8 cellular contexts compared by ENCODE assay signal in the genomic region with DNA sequence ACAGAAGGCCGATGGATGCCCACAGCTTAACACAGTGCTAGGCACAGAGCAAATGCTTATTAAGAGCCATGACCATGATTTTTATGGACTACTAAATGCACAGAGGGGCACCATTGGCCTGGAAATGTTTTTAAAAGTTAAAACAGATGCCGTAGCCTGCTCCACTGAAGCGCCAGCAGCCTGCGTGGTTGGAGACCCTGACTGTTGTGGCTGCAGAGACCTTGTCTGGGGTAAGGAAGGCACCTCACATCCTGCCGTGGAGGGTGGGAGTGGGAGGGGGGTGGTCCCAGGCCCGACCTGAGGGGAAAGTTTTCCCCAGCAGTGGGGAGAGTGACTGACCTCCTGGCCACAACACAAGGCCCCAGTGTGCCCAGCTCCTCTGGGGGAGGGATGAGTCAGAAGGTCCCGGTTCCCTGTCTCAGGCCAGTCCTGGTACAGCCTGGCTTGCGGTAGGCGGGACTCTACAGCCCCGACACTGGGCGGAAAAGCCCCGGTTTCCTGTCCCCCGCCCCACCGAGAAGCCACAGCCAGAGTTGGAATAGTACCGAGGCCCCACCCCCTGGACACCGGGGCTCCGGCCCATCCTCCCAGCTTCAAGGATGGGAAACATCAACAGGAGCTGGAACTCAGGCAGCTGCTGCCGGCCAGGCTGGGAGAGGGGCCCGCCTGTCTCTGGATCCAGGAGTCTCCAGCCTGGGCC. TPM values are rescaled to one million over a fixed set of nuclear protein-coding genes. Genes with fewer than 3 reads are reported as not detected.
A peak's percentile ranks its signal among the peaks of the same experiment; 100 is the strongest.
DNase-seq lines count a peak whose midpoint lies in the region; ATAC-seq and TF ChIP-seq lines count a peak whose summit lies in the region.

No MANE protein-coding gene starts in this region.

- H3K36me3 ChIP-seq in GM23248 (ENCODE audit: low read depth) (no peaks in the 10 kb centered on the region), adrenal gland (replicated peaks in 1 of 2) (no peaks in the 10 kb centered on the region), skeletal muscle satellite cell (ENCODE audit: insufficient read depth, low read length) (no peaks in the 10 kb centered on the region)

- H2AFZ ChIP-seq in GM23248 = peak overlapping the region; percentile 60

- no peak for TF ChIP-seq CTCF in adrenal gland (IDR thresholded peaks at IDR 0.05)

- H3F3A ChIP-seq in GM23248 (ENCODE audit: insufficient read depth) = no peaks in the 10 kb centered on the region

- H3K9ac ChIP-seq in GM23248 (no peak overlapping the region), skeletal muscle satellite cell (ENCODE audit: low read depth, low read length) (peak overlapping the region; percentile 39)

- in situ Hi-C loops in GM23248 (cut with MboI) = no loop called here

- DNase-seq in GM23248 (peak; percentile 74), adrenal gland (peak; percentile 76 to 90 (median 87)), hepatic stellate cell (ENCODE audit: low spot score) (peak; percentile 64), NAMALWA (ENCODE audit: low spot score) (no peak)
- no peak for DNase-seq in stimulated activated CD4-positive, alpha-beta T cell treated with anti-CD3 and anti-CD28 coated beads, Interleukin-4, amount 100 ng/mL, for 24 hours

- no peak for TF ChIP-seq POLR2A in adrenal gland (IDR thresholded peaks at IDR 0.05)

- H3K9me2 ChIP-seq in GM23248 (ENCODE audit: insufficient read depth) = no peaks in the 10 kb centered on the region

- H3K27me3 ChIP-seq in GM23248 (replicated peaks; ENCODE audit: insufficient read depth) = peaks cover 14% of the 10 kb centered on the region; the same call in 1 of the 2 replicates
- H3K27me3 ChIP-seq in adrenal gland = peaks cover 25% of the 10 kb centered on the region
- peaks cover 32% of the 10 kb centered on the region for H3K27me3 ChIP-seq in skeletal muscle satellite cell (ENCODE audit: control insufficient read depth, insufficient read depth, low read length)

- H3K9me3 ChIP-seq in GM23248 (ENCODE audit: low read depth) (no peaks in the 10 kb centered on the region), adrenal gland (replicated peaks in 1 of 3) (no peaks in the 10 kb centered on the region), skeletal muscle satellite cell (replicated peaks; ENCODE audit: low read length) (no peaks in the 10 kb centered on the region)

- H3K4me1 ChIP-seq in GM23248 (ENCODE audit: insufficient read depth) (peaks cover 13% of the 10 kb centered on the region; the same call in 1 of the 2 replicates), adrenal gland (replicated peaks in 1 of 2) (peaks cover 0 to 19% of the 10 kb centered on the region in 2 donors), skeletal muscle satellite cell (ENCODE audit: control insufficient read depth, insufficient read depth, low read length) (peaks cover 23% of the 10 kb centered on the region)

- H3K27ac ChIP-seq in GM23248 (no peak overlapping the region), adrenal gland (peak overlapping the region in 2 of 5 donors; percentile 64 to 83)

- no peaks in the 10 kb centered on the region for H3K79me2 ChIP-seq in GM23248 (ENCODE audit: insufficient read depth)

- no peak for ATAC-seq in HG03039 (IDR thresholded peaks at IDR 0.05; ENCODE audit: unreplicated experiment)
- no peak for ATAC-seq in GM18519 (IDR thresholded peaks at IDR 0.05; ENCODE audit: low FRiP score, unreplicated experiment)

- intact Hi-C loops in adrenal gland (cut with DNase I) = loop anchor here (5.0 to 10.0 kb wide), 2 partner anchors 96 to 114 kb away; no protein-coding TSS in a partner anchor

- peak overlapping the region; percentile 17 for H3K4me2 ChIP-seq in GM23248 (ENCODE audit: unreplicated experiment)
- peak overlapping the region; percentile 55 for H3K4me2 ChIP-seq in skeletal muscle satellite cell (ENCODE audit: low read length)

- 21 to 22% methylated on average over 17 of the region's 19 CpGs for WGBS in GM23248 (ENCODE audit: low coverage in 1 of 2, low lambda C conversion rate in 2 of 2, missing lambda C conversion rate in 2 of 2), 2 experiments
- 15 to 31% (median 18%) methylated on average over 10 to 19 of the region's 19 CpGs for WGBS in adrenal gland, 4 donors

- no peaks in the 10 kb centered on the region for H4K20me1 ChIP-seq in GM23248 (ENCODE audit: insufficient read depth)

- no peak overlapping the region for H3K4me3 ChIP-seq in GM23248
- no peak overlapping the region for H3K4me3 ChIP-seq in adrenal gland
- H3K4me3 ChIP-seq in skeletal muscle satellite cell (ENCODE audit: low read length) = peak overlapping the region; percentile 27

RNA-seq across cellular contexts. Expression of gene CHST1, which starts 7.0 kb away (rescaled TPM):
- not detected in 2 replicates for total RNA-seq in GM23248 (2014; rRNA removed; shearing (Covaris generic))
- polyA plus RNA-seq in GM23248 (2016; fragmentation: Nextera tagmentation; extraction: Ambion mirVana) = 0.06 and 0.18 TPM in 2 replicates
- 10 to 100 TPM in 1 of 8 donors, 1 to 10 TPM in 7; 1.1 to 13.5 (median 4.4) TPM for total RNA-seq in adrenal gland
- polyA plus RNA-seq in adrenal gland = 10 to 100 TPM in 1 of 3 donors, 1 to 10 TPM in 2; 2.5 to 12.1 (median 5.0) TPM
- 2.0 and 2.4 TPM in 2 replicates for total RNA-seq in skeletal muscle satellite cell (2012; rRNA removed)

Comparison
In these comparisons a context has a peak if more than half of its experiments do, and no peak if none do; other contexts are left out.
1. DNase-seq: peak in GM23248 (single experiment), adrenal gland (7 of 7) and hepatic stellate cell (single experiment); none in NAMALWA (single experiment) and stimulated activated CD4-positive, alpha-beta T cell treated with anti-CD3 and anti-CD28 coated beads, Interleukin-4, amount 100 ng/mL, for 24 hours (single experiment).